Comparison of ENCODE assay signal across 26 cellular contexts in the genomic region with DNA sequence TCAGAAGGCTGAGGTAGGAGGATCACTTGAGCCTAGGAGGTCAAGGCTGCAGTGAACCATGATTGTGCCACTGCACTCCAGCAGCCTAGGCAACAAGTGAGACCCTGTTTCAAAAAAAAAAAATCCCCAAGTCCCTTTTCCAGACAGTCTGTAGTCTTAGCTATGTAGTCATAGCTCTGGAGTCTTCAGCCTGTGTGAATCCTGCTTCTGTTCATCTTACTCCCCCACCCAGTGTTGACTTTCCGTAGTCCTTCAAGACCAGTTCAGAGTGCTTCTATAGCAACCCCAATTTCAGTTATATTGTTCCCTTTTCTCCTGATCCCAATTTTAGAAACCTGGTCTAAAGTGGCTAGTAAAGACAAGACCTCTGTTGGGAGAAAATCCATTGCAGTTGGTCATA. TPM values are rescaled to one million over a fixed set of nuclear protein-coding genes. Genes with fewer than 3 reads are reported as not detected.
DNase-seq lines count a peak whose midpoint lies in the region; FAIRE-seq and TF ChIP-seq lines count a peak whose summit lies in the region.
"Had no signal": no experiment of that assay in that cellular context is flagged by ENCODE, and none has a peak within 500 bp of the region (broad histone marks: within the 10 kb centered on the region; RNA-seq: fewer than 3 reads in every experiment).

No MANE protein-coding gene starts in this region.

- H3K27ac ChIP-seq in H9 (ENCODE audit: insufficient read length, low read depth, low read length) = no peak overlapping the region
- H3K27ac ChIP-seq: colonic mucosa, heart left ventricle, HL-60, lower lobe of right lung, RWPE1, testis, vagina had no signal

- no CpG with 5 or more reads among the region's 1 CpG for WGBS in H9 (ENCODE audit: extremely low coverage, insufficient read length, low lambda C conversion rate)

- H2BK5ac ChIP-seq in H9 (ENCODE audit: insufficient read length, low read length) = no peak overlapping the region

- peaks cover 23% of the 10 kb centered on the region for H3K36me3 ChIP-seq in bronchial epithelial cell (ENCODE audit: control insufficient read depth, insufficient read depth, low read length)

- H3K18ac ChIP-seq in H9 (ENCODE audit: insufficient read length, low read depth, low read length) = no peak overlapping the region

- TF ChIP-seq CTCF in H9 (conservative IDR thresholded peaks at IDR 0.05) = no peak
- no peak for TF ChIP-seq CTCF in bronchial epithelial cell (IDR thresholded peaks at IDR 0.05; ENCODE audit: insufficient read depth, low read length, severe bottlenecking)
- no peak for TF ChIP-seq CTCF in progenitor cell of endocrine pancreas (IDR thresholded peaks at IDR 0.05; ENCODE audit: unreplicated experiment)

- H3K4me1 Mint-ChIP-seq in activated T-cell treated with anti-CD3 and anti-CD28 coated beads, Interleukin-2, amount 50 U/mL, for 24 hours (ENCODE audit: low read depth) = peaks cover 43% of the 10 kb centered on the region
- H3K4me1 Mint-ChIP-seq in H9 = no peaks in the 10 kb centered on the region
- H3K4me1 Mint-ChIP-seq in progenitor cell of endocrine pancreas (ENCODE audit: low read depth) = no peaks in the 10 kb centered on the region

- peak overlapping the region; percentile 75 for H3K27ac Mint-ChIP-seq in activated T-cell treated with anti-CD3 and anti-CD28 coated beads, Interleukin-2, amount 50 U/mL, for 24 hours
- H3K27ac Mint-ChIP-seq in H9 = peak overlapping the region in 2 of 3 experiments; percentile 0 to 16; a peak in 3 of 7 replicates
- H3K27ac Mint-ChIP-seq in progenitor cell of endocrine pancreas = peak overlapping the region; percentile 25
- H3K27ac Mint-ChIP-seq: B cell had no signal

- H3K36me3 Mint-ChIP-seq in activated T-cell treated with anti-CD3 and anti-CD28 coated beads, Interleukin-2, amount 50 U/mL, for 24 hours (ENCODE audit: low read depth) = peaks cover 80% of the 10 kb centered on the region
- H3K36me3 Mint-ChIP-seq in H9 (ENCODE audit: insufficient read depth in 1 of 3, low read depth in 3 of 3) (peaks cover 49 to 70% (median 66%) of the 10 kb centered on the region in 3 experiments; a peak in 6 of 7 replicates), progenitor cell of endocrine pancreas (ENCODE audit: insufficient read depth) (peaks cover 32% of the 10 kb centered on the region)

- no peaks in the 10 kb centered on the region for H3K4me1 ChIP-seq in H9 (ENCODE audit: insufficient read depth, low read length)
- H3K4me1 ChIP-seq: colonic mucosa, lower lobe of right lung, testis, vagina had no signal

- H3K4me3 ChIP-seq in bronchial epithelial cell (ENCODE audit: low read depth, low read length) = no peak overlapping the region
- H3K4me3 ChIP-seq: colonic mucosa, heart left ventricle, lower lobe of right lung, testis, vagina had no signal

- no peak overlapping the region for H2AK5ac ChIP-seq in H9 (ENCODE audit: insufficient read length, low read length)

- no peak overlapping the region for H3K4me2 ChIP-seq in H9 (ENCODE audit: insufficient read depth, insufficient read length, low read length)
- H3K4me2 ChIP-seq: SK-N-SH had no signal

- no peak overlapping the region for H3K14ac ChIP-seq in H9 (ENCODE audit: insufficient read depth, low read length)

- DNase-seq in activated T-cell treated with anti-CD3 and anti-CD28 coated beads, Interleukin-2, amount 50 U/mL, for 24 hours = no peak
- DNase-seq in activated T-cell treated with anti-CD3 and anti-CD28 coated beads, Interleukin-2, amount 50 U/mL, for 1 hour = no peak
- no peak for DNase-seq in H9
- no peak for DNase-seq in bronchial epithelial cell (ENCODE audit: low read depth)
- DNase-seq in progenitor cell of endocrine pancreas (ENCODE audit: low spot score, unreplicated experiment) = no peak
- DNase-seq in cerebellar nuclear complex (lab: John Stamatoyannopoulos, UW) = no peak
- DNase-seq in KBM-7 = no peak
- DNase-seq in NCI-H1105 (lab: John Stamatoyannopoulos, UW) = no peak
- DNase-seq: activated CD8-positive, alpha-beta memory T cell treated with anti-CD3 and anti-CD28 coated beads, Interleukin-2, amount 50 U/mL, for 48 hours; activated gamma-delta T cell; colonic mucosa; effector memory CD4-positive, alpha-beta T cell; foreskin fibroblast; heart left ventricle; Kasumi-1; lower lobe of right lung; MV-4-11; posterior cingulate gyrus; SK-N-SH; stimulated activated CD4-positive, alpha-beta T cell treated with anti-CD3 and anti-CD28 coated beads, Interleukin-4, amount 100 ng/mL, for 24 hours; stimulated activated naive CD4-positive, alpha-beta T cell; testis had no signal

- H3K9me3 ChIP-seq in H9 (ENCODE audit: control insufficient read depth, low read depth, low read length) = no peaks in the 10 kb centered on the region
- H3K9me3 ChIP-seq: colonic mucosa, heart left ventricle, lower lobe of right lung, SK-N-SH, testis, vagina had no signal

- in situ Hi-C loops in KBM-7 (cut with MboI; ENCODE audit: low pct_unique_long_range_greater_than_20kb, low sequenced_read_pairs) = no loop called here

- no peak overlapping the region for H3K56ac ChIP-seq in H9 (ENCODE audit: insufficient read length, low read depth, low read length)

- no peak overlapping the region for H4K91ac ChIP-seq in H9 (ENCODE audit: insufficient read length, low read depth, low read length)

- no peaks in the 10 kb centered on the region for H3K27me3 ChIP-seq in H9 (ENCODE audit: insufficient read depth, low read length)
- no peaks in the 10 kb centered on the region for H3K27me3 ChIP-seq in bronchial epithelial cell (ENCODE audit: control insufficient read depth, insufficient read depth, low read length)
- H3K27me3 ChIP-seq: colonic mucosa, heart left ventricle, testis, vagina had no signal

- no peaks in the 10 kb centered on the region for H3K79me2 ChIP-seq in H9 (ENCODE audit: insufficient read depth, low read length)

- no peak overlapping the region for H2BK15ac ChIP-seq in H9 (ENCODE audit: low read depth, low read length)

- H4K20me1 ChIP-seq in H9 (ENCODE audit: control insufficient read depth, insufficient read depth, insufficient read length) = no peaks in the 10 kb centered on the region

- peak; percentile 13 for FAIRE-seq in bronchial epithelial cell (lab: Jason Lieb, UNC)

- no peak overlapping the region for H3K9ac ChIP-seq in H9 (ENCODE audit: extremely low read depth, insufficient read length, low read length)
- H3K9ac ChIP-seq: SK-N-SH had no signal

- H3T11ph ChIP-seq in H9 (ENCODE audit: low read length) = no peak overlapping the region

- no peak overlapping the region for H4K5ac ChIP-seq in H9 (ENCODE audit: insufficient read length, low read depth, low read length)

- no peak overlapping the region for H3K4me3 Mint-ChIP-seq in activated T-cell treated with anti-CD3 and anti-CD28 coated beads, Interleukin-2, amount 50 U/mL, for 24 hours
- H3K4me3 Mint-ChIP-seq in H9 = no peak overlapping the region
- H3K4me3 Mint-ChIP-seq in progenitor cell of endocrine pancreas (ENCODE audit: low read depth) = no peak overlapping the region
- H3K4me3 Mint-ChIP-seq: B cell had no signal

- no peak overlapping the region for H3K23ac ChIP-seq in H9 (ENCODE audit: insufficient read length, low read depth, low read length)

- H3K9me3 Mint-ChIP-seq in activated T-cell treated with anti-CD3 and anti-CD28 coated beads, Interleukin-2, amount 50 U/mL, for 24 hours = no peaks in the 10 kb centered on the region
- no peaks in the 10 kb centered on the region for H3K9me3 Mint-ChIP-seq in H9
- no peaks in the 10 kb centered on the region for H3K9me3 Mint-ChIP-seq in progenitor cell of endocrine pancreas (ENCODE audit: low read depth)

- H2BK120ac ChIP-seq in H9 (ENCODE audit: low read depth, low read length, poor library complexity, severe bottlenecking) = no peak overlapping the region

- no peak overlapping the region for H4K8ac ChIP-seq in H9 (replicated peaks; ENCODE audit: insufficient read length, low read depth, low read length)

- H2BK12ac ChIP-seq in H9 (ENCODE audit: insufficient read length, low read depth, low read length) = no peak overlapping the region

- H3K23me2 ChIP-seq in H9 (ENCODE audit: insufficient read length, low read depth, low read length, poor library complexity, severe bottlenecking) = no peaks in the 10 kb centered on the region

- H3K79me1 ChIP-seq in H9 (ENCODE audit: insufficient read depth, low read depth, low read length, poor library complexity, severe bottlenecking) = no peaks in the 10 kb centered on the region

- H2BK20ac ChIP-seq in H9 (ENCODE audit: low read depth, low read length, poor library complexity, severe bottlenecking) = no peak overlapping the region

- no peaks in the 10 kb centered on the region for H3K27me3 Mint-ChIP-seq in activated T-cell treated with anti-CD3 and anti-CD28 coated beads, Interleukin-2, amount 50 U/mL, for 24 hours
- H3K27me3 Mint-ChIP-seq in H9 (ENCODE audit: low read depth) (no peaks in the 10 kb centered on the region), progenitor cell of endocrine pancreas (no peaks in the 10 kb centered on the region)
- H3K27me3 Mint-ChIP-seq: B cell had no signal

- H3K4ac ChIP-seq in H9 (ENCODE audit: low read depth, low read length) = no peak overlapping the region

- H2AFZ ChIP-seq in H9 (ENCODE audit: low read length) = no peak overlapping the region

RNA-seq across cellular contexts. Expression of gene BZW1, which starts 8.9 kb away (rescaled TPM):
- total RNA-seq in H9 (2021) = 366 and 370 TPM in 2 replicates
- 546 and 792 TPM in 2 replicates for total RNA-seq in bronchial epithelial cell
- total RNA-seq in progenitor cell of endocrine pancreas = 246 and 248 TPM in 2 replicates

RNA-seq across cellular contexts. Expression of gene CLK1, which starts 43.9 kb away (rescaled TPM):
- total RNA-seq in H9 (2021) (46.8 and 49.4 TPM in 2 replicates), bronchial epithelial cell (84.1 and 96.1 TPM in 2 replicates), progenitor cell of endocrine pancreas (128 and 129 TPM in 2 replicates)

Comparison
In these comparisons a context has a peak if more than half of its experiments do, and no peak if none do; other contexts are left out.
1. H3K27ac Mint-ChIP-seq: peak in every context shown above with its lines; median percentile 75 in activated T-cell treated with anti-CD3 and anti-CD28 coated beads, Interleukin-2, amount 50 U/mL, for 24 hours; 25 in progenitor cell of endocrine pancreas; 8 in H9.